ENCODE assay signal across 14 cellular contexts in the genomic region with DNA sequence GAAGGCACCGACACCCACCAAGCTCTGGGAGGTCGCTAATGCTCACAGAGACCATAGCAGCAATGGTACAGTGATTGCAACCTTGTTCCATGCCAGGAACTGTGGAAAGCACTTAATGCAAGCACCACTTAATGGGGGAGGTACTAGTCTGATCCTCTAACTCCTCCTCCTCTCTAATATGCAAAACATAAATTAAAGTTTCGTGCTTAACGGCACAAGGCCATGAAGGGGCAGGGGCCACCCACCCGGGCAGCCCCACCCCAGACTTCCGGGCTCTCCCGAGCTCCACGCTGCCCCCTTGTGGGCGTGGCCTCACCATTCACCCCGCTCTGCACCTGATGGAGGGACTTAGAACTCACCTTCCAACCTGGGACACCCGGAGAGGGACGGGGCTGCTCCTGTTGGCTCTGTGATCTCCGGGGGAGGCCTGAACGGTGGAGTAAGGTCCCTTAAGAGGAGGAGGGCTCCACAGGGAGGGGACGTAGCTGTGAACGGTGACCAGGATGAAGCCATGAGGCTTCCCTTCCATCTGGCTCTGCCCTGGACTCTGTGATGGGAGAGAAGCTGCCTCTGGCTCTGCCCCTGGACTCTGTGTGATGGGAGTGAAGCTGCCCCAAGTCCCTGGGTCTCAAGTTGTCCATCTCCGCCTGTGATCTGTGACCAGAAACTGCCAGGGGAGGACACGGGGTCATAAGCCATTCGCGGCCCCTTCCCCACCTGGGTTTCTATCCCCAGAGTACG. TPM values are rescaled to one million over a fixed set of nuclear protein-coding genes. Genes with fewer than 3 reads are reported as not detected.
DNase-seq lines count a peak whose midpoint lies in the region; ATAC-seq, FAIRE-seq and TF ChIP-seq lines count a peak whose summit lies in the region.
"Not testable (repeated sequence)": the region's sequence is repeated elsewhere in the genome, so short reads cannot be mapped to it uniquely, and the experiment has no call there.
"Had no signal": no experiment of that assay in that cellular context is flagged by ENCODE, and none has a peak within 500 bp of the region (broad histone marks: within the 10 kb centered on the region; RNA-seq: fewer than 3 reads in every experiment).

No MANE protein-coding gene starts in this region.

- H3K27ac ChIP-seq in CD4-positive, alpha-beta T cell (ENCODE audit: low read depth, low read length); HCT116 (ENCODE audit: low read depth, low read length); left lung; upper lobe of right lung: not testable (repeated sequence)

- H3K9ac ChIP-seq in HCT116 (ENCODE audit: low read length), result not testable (repeated sequence)

- not testable (repeated sequence) for TF ChIP-seq POLR2A in HCT116 (IDR thresholded peaks at IDR 0.05; ENCODE audit: borderline replicate concordance, extremely low read depth, insufficient read depth, insufficient read length)

- H3K27me3 ChIP-seq in CD4-positive, alpha-beta T cell (ENCODE audit: control insufficient read depth, insufficient read depth, low read length); HCT116 (ENCODE audit: insufficient read depth, low read length); bronchial epithelial cell (ENCODE audit: control insufficient read depth, insufficient read depth, low read length); upper lobe of right lung: not testable (repeated sequence)
- peaks cover 0 to 67% of the 10 kb centered on the region in 2 donors for H3K27me3 ChIP-seq in left lung

- TF ChIP-seq CTCF in CD4-positive, alpha-beta T cell (IDR thresholded peaks at IDR 0.05); WTC11 (IDR thresholded peaks at IDR 0.05); bronchial epithelial cell (IDR thresholded peaks at IDR 0.05; ENCODE audit: insufficient read depth, low read length, severe bottlenecking); left lung (IDR thresholded peaks at IDR 0.05); natural killer cell (IDR thresholded peaks at IDR 0.05); upper lobe of right lung (IDR thresholded peaks at IDR 0.05): not testable (repeated sequence)
- 0 out of 6 replicates have a peak, but pooled peaks of 2 of the 3 experiments have one; percentile 7 to 12 for TF ChIP-seq CTCF in HCT116 (IDR thresholded peaks at IDR 0.05 in 2 of 3, conservative IDR thresholded peaks at IDR 0.05 in 1 of 3; ENCODE audit: borderline replicate concordance in 1 of 3, insufficient read depth in 1 of 3, low read depth in 2 of 3, low read length in 2 of 3)

- not testable (repeated sequence) for H3K36me3 Mint-ChIP-seq in CD4-positive, alpha-beta T cell (ENCODE audit: low read depth); activated T-helper 17 cell treated with anti-CD3 and anti-CD28 coated beads, Interleukin-2, amount 50 U/mL, for 72 hours (ENCODE audit: low read depth); natural killer cell
- H3K36me3 Mint-ChIP-seq in WTC11, result peaks cover 20% of the 10 kb centered on the region

- BruUV-seq in HCT116 (replicated peaks; lab: Mats Ljungman, UMichigan), result not testable (repeated sequence)

- not testable (repeated sequence) for H3K36me3 ChIP-seq in HCT116 (ENCODE audit: control insufficient read depth in 1 of 2, insufficient read depth in 2 of 2, low read length in 2 of 2); bronchial epithelial cell (ENCODE audit: control insufficient read depth, insufficient read depth, low read length); left lung; upper lobe of right lung

- not testable (repeated sequence) for H3K9me2 ChIP-seq in HCT116 (ENCODE audit: insufficient read depth)

- H3K27me3 Mint-ChIP-seq in CD4-positive, alpha-beta T cell; natural killer cell (ENCODE audit: low read depth in 2 of 2): not testable (repeated sequence)
- peaks cover 13% of the 10 kb centered on the region for H3K27me3 Mint-ChIP-seq in WTC11 (ENCODE audit: low read depth)
- H3K27me3 Mint-ChIP-seq in activated T-helper 17 cell treated with anti-CD3 and anti-CD28 coated beads, Interleukin-2, amount 50 U/mL, for 72 hours, result peaks cover 24% of the 10 kb centered on the region

- H3K4me3 ChIP-seq in HCT116 (replicated peaks in 1 of 2; ENCODE audit: low read depth in 1 of 2, low read length in 2 of 2); bronchial epithelial cell (ENCODE audit: low read depth, low read length); left lung; upper lobe of right lung: not testable (repeated sequence)

- DNase-seq in CD4-positive, alpha-beta T cell, result peak in 1 of 10 experiments; percentile 5
- DNase-seq in HCT116 (ENCODE audit: low read depth, low spot score); bronchial epithelial cell (ENCODE audit: low read depth); left lung; natural killer cell; upper lobe of right lung: not testable (repeated sequence)
- DNase-seq in WTC11 (ENCODE audit: low spot score), result peak; percentile 47

- peak overlapping the region; percentile 69 for H3K4me3 Mint-ChIP-seq in CD4-positive, alpha-beta T cell
- not testable (repeated sequence) for H3K4me3 Mint-ChIP-seq in WTC11; activated T-helper 17 cell treated with anti-CD3 and anti-CD28 coated beads, Interleukin-2, amount 50 U/mL, for 72 hours
- H3K4me3 Mint-ChIP-seq in natural killer cell, result peak overlapping the region; percentile 65

- not testable (repeated sequence) for H3K9me3 Mint-ChIP-seq in CD4-positive, alpha-beta T cell; activated T-helper 17 cell treated with anti-CD3 and anti-CD28 coated beads, Interleukin-2, amount 50 U/mL, for 72 hours; natural killer cell
- peaks cover 45% of the 10 kb centered on the region for H3K9me3 Mint-ChIP-seq in WTC11

- POLR2A ChIA-PET in CD4-positive, alpha-beta T cell (lab: Charles Lee); HCT116 (lab: Charles Lee); WTC11 (lab: Charles Lee): not testable (repeated sequence)

- H4K20me1 ChIP-seq in HCT116 (ENCODE audit: insufficient read depth), result not testable (repeated sequence)

- not testable (repeated sequence) for H3K4me1 ChIP-seq in HCT116 (ENCODE audit: control insufficient read depth in 1 of 2, insufficient read depth in 2 of 2, low read length in 2 of 2); left lung; upper lobe of right lung

- not testable (repeated sequence) for TF ChIP-seq RAD21 in HCT116 (IDR thresholded peaks at IDR 0.05; ENCODE audit: low read depth)

- H3K4me1 Mint-ChIP-seq in CD4-positive, alpha-beta T cell (ENCODE audit: low read depth), result peaks cover 14% of the 10 kb centered on the region
- not testable (repeated sequence) for H3K4me1 Mint-ChIP-seq in WTC11; activated T-helper 17 cell treated with anti-CD3 and anti-CD28 coated beads, Interleukin-2, amount 50 U/mL, for 72 hours
- H3K4me1 Mint-ChIP-seq in natural killer cell, result peaks cover 42 to 45% of the 10 kb centered on the region in 2 donors

- not testable (repeated sequence) for H3K4me2 ChIP-seq in HCT116 (ENCODE audit: low read length)

- CTCF ChIA-PET in CD4-positive, alpha-beta T cell (lab: Charles Lee); WTC11 (lab: Charles Lee): not testable (repeated sequence)
- CTCF ChIA-PET in HCT116 (lab: Charles Lee), result interaction anchor here (1.0 kb wide), 1 partner anchor 28 kb away, joined by 4 read pairs; no protein-coding TSS in a partner anchor

- peak; percentile 81 for ATAC-seq in CD4-positive, alpha-beta T cell (ENCODE audit: poor library complexity)
- ATAC-seq in HCT116 (peak; percentile 96), WTC11 (peak; percentile 95), left lung (peak; percentile 69), natural killer cell (peak; percentile 40 to 58 (median 43)), upper lobe of right lung (peak; percentile 63)
- ATAC-seq in activated T-helper 17 cell treated with anti-CD3 and anti-CD28 coated beads, Interleukin-2, amount 50 U/mL, for 72 hours (replicated peaks), result peak; percentile 64

- not testable (repeated sequence) for H2AFZ ChIP-seq in HCT116 (ENCODE audit: low read depth, low read length, poor library complexity, severe bottlenecking)

- not testable (repeated sequence) for H3K27ac Mint-ChIP-seq in CD4-positive, alpha-beta T cell; WTC11; activated T-helper 17 cell treated with anti-CD3 and anti-CD28 coated beads, Interleukin-2, amount 50 U/mL, for 72 hours; natural killer cell

- H3K79me2 ChIP-seq in HCT116 (ENCODE audit: insufficient read depth, low read length), result not testable (repeated sequence)

- intact Hi-C loops in CD4-positive, alpha-beta T cell (cut with DNase I, micrococcal nuclease); HCT116 (cut with micrococcal nuclease); left lung (cut with DNase I); natural killer cell (cut with micrococcal nuclease); upper lobe of right lung (cut with DNase I): not testable (repeated sequence)

- FAIRE-seq in bronchial epithelial cell (lab: Jason Lieb, UNC), result peak; percentile 36

- H3K9me3 ChIP-seq in CD4-positive, alpha-beta T cell (ENCODE audit: control insufficient read depth, low read length); HCT116 (ENCODE audit: control insufficient read depth in 1 of 2, insufficient read depth in 1 of 2, low read depth in 1 of 2, low read length in 2 of 2); left lung; upper lobe of right lung: not testable (repeated sequence)

- RAD21 ChIA-PET in HCT116 (lab: Charles Lee; ENCODE audit: low non-redundant PET in 1 of 2, low total read pairs in 2 of 2, uncharacterized antibody in 2 of 2, unreplicated experiment in 2 of 2), result not testable (repeated sequence)

RNA-seq across cellular contexts. Expression of gene LAIR2, which starts 6.7 kb away (rescaled TPM):
- total RNA-seq in CD4-positive, alpha-beta T cell, result 1 to 10 TPM in 1 of 2 experiments, not detected in 1; 1.2 TPM
- total RNA-seq in HCT116 (2021; ENCODE audit: unreplicated experiment) (not detected), WTC11 (2021) (not detected in 3 replicates), bronchial epithelial cell (not detected in 2 replicates), left lung (1 to 10 TPM; 1.0 to 1.4 TPM), natural killer cell (10 to 100 TPM; 44.1 to 67.7 (median 53.3) TPM), upper lobe of right lung (not detected)
- polyA plus RNA-seq in HCT116 (2012), result not detected in 2 replicates
- under 1 TPM in 1 of 2 donors, not detected in 1; 0.66 TPM for total RNA-seq in activated T-helper 17 cell treated with anti-CD3 and anti-CD28 coated beads, Interleukin-2, amount 50 U/mL, for 72 hours
- total RNA-seq: HT-29, LHCN-M2, Peyer's patch, Right ventricle myocardium inferior had no signal

RNA-seq across cellular contexts. Expression of gene CDC42EP5, which starts 36.3 kb away (rescaled TPM):
- total RNA-seq in CD4-positive, alpha-beta T cell, result not detected
- total RNA-seq in HCT116 (2021; ENCODE audit: unreplicated experiment) (0.64 TPM), WTC11 (2021) (11.5 to 19.8 TPM (median 18.3 TPM) in 3 replicates), bronchial epithelial cell (18.2 and 20.4 TPM in 2 replicates), left lung (10 to 100 TPM; 20.4 to 29.8 TPM), natural killer cell (not detected), upper lobe of right lung (38.2 TPM)
- 0.75 and 0.91 TPM in 2 replicates for polyA plus RNA-seq in HCT116 (2012)
- total RNA-seq in activated T-helper 17 cell treated with anti-CD3 and anti-CD28 coated beads, Interleukin-2, amount 50 U/mL, for 72 hours, result not detected
- polyA plus RNA-seq: CD14-positive monocyte, IgD-negative memory B cell had no signal

RNA-seq across cellular contexts. Expression of gene LENG9, which starts 45.8 kb away (rescaled TPM):
- 1 to 10 TPM; 2.8 to 2.9 TPM for total RNA-seq in CD4-positive, alpha-beta T cell
- total RNA-seq in HCT116 (2021; ENCODE audit: unreplicated experiment) (9.0 TPM), WTC11 (2021) (6.1 to 7.5 TPM (median 6.9 TPM) in 3 replicates), bronchial epithelial cell (6.5 and 15.0 TPM in 2 replicates), left lung (1 to 10 TPM; 5.4 to 8.8 TPM), natural killer cell (1 to 10 TPM; 3.2 to 5.6 (median 4.3) TPM), upper lobe of right lung (7.2 TPM)
- 4.9 and 6.4 TPM in 2 replicates for polyA plus RNA-seq in HCT116 (2012)
- total RNA-seq in activated T-helper 17 cell treated with anti-CD3 and anti-CD28 coated beads, Interleukin-2, amount 50 U/mL, for 72 hours, result 1 to 10 TPM; 3.1 to 4.4 TPM
- polyA plus RNA-seq: IgD-negative memory B cell had no signal

Comparison
In these comparisons a context has a peak if more than half of its experiments do, and no peak if none do; other contexts are left out.
1. ATAC-seq: peak in every context shown above with its lines; median percentile 96 in HCT116; 95 in WTC11; 81 in CD4-positive, alpha-beta T cell; 69 in left lung; 64 in activated T-helper 17 cell treated with anti-CD3 and anti-CD28 coated beads, Interleukin-2, amount 50 U/mL, for 72 hours; 63 in upper lobe of right lung; 43 in natural killer cell.
2. RNA of gene LAIR2, which starts 6.7 kb away (total RNA-seq): 44.1 to 67.7 TPM in natural killer cell; 1.0 to 1.4 TPM in left lung, 1.2 TPM in CD4-positive, alpha-beta T cell, 0.66 TPM in activated T-helper 17 cell treated with anti-CD3 and anti-CD28 coated beads, Interleukin-2, amount 50 U/mL, for 72 hours, not detected in upper lobe of right lung (single experiment), not detected in HCT116 (single experiment), not detected in WTC11 and not detected in bronchial epithelial cell; every median in the first group is over 10 times any median in the second.